8 cellular contexts compared by ENCODE assay signal in genomic region chr11:64318694-64319420, GRCh38. TPM values are rescaled to one million over a fixed set of nuclear protein-coding genes. Genes with fewer than 3 reads are reported as not detected.
DNase-seq lines count a peak whose midpoint lies in the region; ATAC-seq, FAIRE-seq and TF ChIP-seq lines count a peak whose summit lies in the region.

No MANE protein-coding gene starts in this region.

- peak overlapping the region; percentile 89 to 90 for H4K8ac ChIP-seq in IMR-90 (ENCODE audit: low read depth in 2 of 2, low read length in 2 of 2)

- H3K9me1 ChIP-seq in IMR-90 (ENCODE audit: insufficient read depth, low read length) = peaks cover 14% of the 10 kb centered on the region

- H3K4me3 ChIP-seq in ACC112 (ENCODE audit: low read depth, low read length) = peak overlapping the region; percentile 93
- peak overlapping the region; percentile 67 for H3K4me3 ChIP-seq in IMR-90 (ENCODE audit: insufficient read depth, low read depth, low read length)
- H3K4me3 ChIP-seq in muscle layer of colon (ENCODE audit: low read depth in 1 of 2, low read length in 2 of 2) = peak overlapping the region; percentile 92 to 98

- intact Hi-C loops in IMR-90 (cut with micrococcal nuclease) = loop anchor here (1.0 kb wide), 1 partner anchor 36 kb away; no protein-coding TSS in a partner anchor

- no peak for TF ChIP-seq CTCF in IMR-90 (conservative IDR thresholded peaks at IDR 0.05; ENCODE audit: low read depth, low read length)

- peaks cover 45% of the 10 kb centered on the region for H3K4me1 Mint-ChIP-seq in central memory CD8-positive, alpha-beta T cell

- peak overlapping the region; percentile 98 for H3K4ac ChIP-seq in IMR-90 (ENCODE audit: low read depth, low read length)

- POLR2A ChIA-PET in IMR-90 (lab: Charles Lee; ENCODE audit: unreplicated experiment) = interaction anchor here (0.6 kb wide), 1 partner anchor 37 kb away, joined by 4 read pairs; no protein-coding TSS in a partner anchor

- H2BK120ac ChIP-seq in IMR-90 (ENCODE audit: low read depth, low read length) = peak overlapping the region; percentile 49

- H4K20me1 ChIP-seq in IMR-90 (ENCODE audit: insufficient read depth, low read length) = no peaks in the 10 kb centered on the region; the same call in 1 of the 2 replicates

- peak overlapping the region; percentile 99 for H3K27ac Mint-ChIP-seq in central memory CD8-positive, alpha-beta T cell (ENCODE audit: low read depth)

- peak overlapping the region; percentile 42; the same call in 1 of the 2 replicates for H3K18ac ChIP-seq in IMR-90 (ENCODE audit: low read depth, low read length)

- no peak for FAIRE-seq in frontal cortex (lab: Jason Lieb, UNC)

- peak overlapping the region; percentile 69; the same call in 1 of the 2 replicates for H2BK20ac ChIP-seq in IMR-90 (ENCODE audit: low read depth, low read length)

- H3K27ac ChIP-seq in ACC112 (ENCODE audit: low read depth, low read length) (peak overlapping the region; percentile 95; the same call in 1 of the 2 replicates), IMR-90 (ENCODE audit: insufficient read depth, low read length) (peak overlapping the region; percentile 79), muscle layer of colon (ENCODE audit: low read depth, low read length) (peak overlapping the region; percentile 99)

- peak overlapping the region; percentile 92 for H3K23ac ChIP-seq in IMR-90 (ENCODE audit: low read depth, low read length)

- peak overlapping the region; percentile 75 for H3K4me2 ChIP-seq in IMR-90 (ENCODE audit: low read depth, low read length)

- peak overlapping the region; percentile 92 for H4K91ac ChIP-seq in IMR-90 (ENCODE audit: insufficient read depth, low read depth, low read length)

- peak overlapping the region; percentile 98 for H2AK9ac ChIP-seq in IMR-90 (replicated peaks; ENCODE audit: low read depth, low read length, poor library complexity)

- in situ Hi-C loops in IMR-90 (cut with MboI; ENCODE audit: low sequenced_read_pairs) = no loop called here

- H3K9me3 ChIP-seq in IMR-90 (ENCODE audit: control insufficient read depth, insufficient read depth, low read length) (no peaks in the 10 kb centered on the region), muscle layer of colon (ENCODE audit: low read length) (no peaks in the 10 kb centered on the region)

- no peaks in the 10 kb centered on the region for H3K36me3 ChIP-seq in ACC112 (ENCODE audit: insufficient read depth, low read length)
- peaks cover 34% of the 10 kb centered on the region for H3K36me3 ChIP-seq in IMR-90 (ENCODE audit: control insufficient read depth, insufficient read depth, low read length)
- H3K36me3 ChIP-seq in muscle layer of colon (ENCODE audit: insufficient read depth, low read length) = peaks cover 9% of the 10 kb centered on the region

- H3K4me3 Mint-ChIP-seq in central memory CD8-positive, alpha-beta T cell = peak overlapping the region; percentile 93

- peak overlapping the region; percentile 49 for H2BK5ac ChIP-seq in IMR-90 (ENCODE audit: low read depth, low read length, poor library complexity, severe bottlenecking)

- DNase-seq in IMR-90 = no peak
- no peak for DNase-seq in central memory CD8-positive, alpha-beta T cell (ENCODE audit: low spot score in 2 of 2)
- no peak for DNase-seq in Ammon's horn (ENCODE audit: low spot score)
- DNase-seq in D341Med (ENCODE audit: low spot score) = no peak
- no peak for DNase-seq in frontal cortex (ENCODE audit: low spot score in 2 of 2)

- H3K79me2 ChIP-seq in ACC112 (ENCODE audit: control insufficient read depth, insufficient read depth, low read length, unreplicated experiment) = peaks cover 18% of the 10 kb centered on the region

- peak overlapping the region; percentile 96 for H2AK5ac ChIP-seq in IMR-90 (ENCODE audit: low read depth, low read length)

- no peak overlapping the region for H2AFZ ChIP-seq in ACC112 (ENCODE audit: low read length, unreplicated experiment)
- peak overlapping the region; percentile 85 for H2AFZ ChIP-seq in IMR-90 (replicated peaks; ENCODE audit: low read length, poor library complexity)

- 29% methylated on average over 7 of the region's 18 CpGs; no CpG with 5 or more reads in 1 of the 2 experiments for WGBS in IMR-90 (ENCODE audit: extremely low coverage in 2 of 2, insufficient read length in 1 of 2), 2 experiments

- no peak for ATAC-seq in IMR-90 (ENCODE audit: low read depth)
- no peak for ATAC-seq in central memory CD8-positive, alpha-beta T cell (replicated peaks; ENCODE audit: extremely low read depth, poor library complexity, severe bottlenecking)
- no peak for ATAC-seq in GM21576 (IDR thresholded peaks at IDR 0.05; ENCODE audit: unreplicated experiment)

- H3K4me1 ChIP-seq in ACC112 (ENCODE audit: control insufficient read depth, insufficient read depth, low read length, unreplicated experiment) = peaks cover 11% of the 10 kb centered on the region
- peaks cover 6% of the 10 kb centered on the region for H3K4me1 ChIP-seq in IMR-90 (ENCODE audit: control insufficient read depth, insufficient read depth, low read length)
- peaks cover 17% of the 10 kb centered on the region for H3K4me1 ChIP-seq in muscle layer of colon (ENCODE audit: insufficient read depth, low read length)

- H3K79me1 ChIP-seq in IMR-90 (ENCODE audit: low read depth in 1 of 2, low read length in 2 of 2) = peaks cover 7 to 31% of the 10 kb centered on the region in 2 experiments

- H3K36me3 Mint-ChIP-seq in central memory CD8-positive, alpha-beta T cell (ENCODE audit: insufficient read depth) = peaks cover 32% of the 10 kb centered on the region

- peak overlapping the region; percentile 76; the same call in 1 of the 3 replicates for H2BK15ac ChIP-seq in IMR-90 (ENCODE audit: low read depth, low read length)

- H3K56ac ChIP-seq in IMR-90 (ENCODE audit: extremely low read depth, insufficient read depth, low read length) = 0 out of 2 replicates have a peak overlapping the region, but pooled peaks have one; percentile 44

- no peaks in the 10 kb centered on the region for H3K9me3 Mint-ChIP-seq in central memory CD8-positive, alpha-beta T cell

- no TSS peak for BruUV-seq in IMR-90 (replicated peaks; lab: Mats Ljungman, UMichigan)

- peak overlapping the region; percentile 94 for H3K14ac ChIP-seq in IMR-90 (replicated peaks; ENCODE audit: low read depth, low read length)

- H3K9ac ChIP-seq in IMR-90 (ENCODE audit: low read depth, low read length) (peak overlapping the region; percentile 91), muscle layer of colon (ENCODE audit: low read length) (peak overlapping the region; percentile 93)

- peak overlapping the region; percentile 69 for H4K5ac ChIP-seq in IMR-90 (ENCODE audit: low read depth, low read length)

- dilution Hi-C loops in IMR-90 (cut with HindIII; ENCODE audit: low sequenced_read_pairs, unreplicated experiment) = no loop called here

- no peaks in the 10 kb centered on the region for H3K27me3 Mint-ChIP-seq in central memory CD8-positive, alpha-beta T cell

- no peak for TF ChIP-seq POLR2A in IMR-90 (IDR thresholded peaks at IDR 0.05; ENCODE audit: low read depth, low read length)

- H3K27me3 ChIP-seq in ACC112 (ENCODE audit: insufficient read depth, low read length) (no peaks in the 10 kb centered on the region), IMR-90 (ENCODE audit: control insufficient read depth, insufficient read depth, low read length) (no peaks in the 10 kb centered on the region), muscle layer of colon (ENCODE audit: control insufficient read depth in 1 of 2, insufficient read depth in 2 of 2, low read length in 2 of 2) (no peaks in the 10 kb centered on the region)

- CTCF ChIA-PET in IMR-90 (lab: Yijun Ruan, JAX) = interaction anchor here (1.4 to 2.3 kb wide), 3 partner anchors 24 to 48 kb away, joined by 4 to 27 read pairs (median 6); no protein-coding TSS in a partner anchor

- no peak for TF ChIP-seq RAD21 in IMR-90 (IDR thresholded peaks at IDR 0.05; ENCODE audit: low read length)

TF ChIP-seq in IMR-90, 13 proteins besides CTCF, POLR2A, EP300 and RAD21 (continues in another document):
- no peak for TF ChIP-seq MXI1 (IDR thresholded peaks at IDR 0.05; ENCODE audit: borderline replicate concordance, low read depth, low read length)
- TF ChIP-seq RFX5 (IDR thresholded peaks at IDR 0.05; ENCODE audit: low read depth, low read length) = no peak
- TF ChIP-seq CHD1 (IDR thresholded peaks at IDR 0.05; ENCODE audit: low read depth, low read length) = no peak
- TF ChIP-seq, protein P1, sequence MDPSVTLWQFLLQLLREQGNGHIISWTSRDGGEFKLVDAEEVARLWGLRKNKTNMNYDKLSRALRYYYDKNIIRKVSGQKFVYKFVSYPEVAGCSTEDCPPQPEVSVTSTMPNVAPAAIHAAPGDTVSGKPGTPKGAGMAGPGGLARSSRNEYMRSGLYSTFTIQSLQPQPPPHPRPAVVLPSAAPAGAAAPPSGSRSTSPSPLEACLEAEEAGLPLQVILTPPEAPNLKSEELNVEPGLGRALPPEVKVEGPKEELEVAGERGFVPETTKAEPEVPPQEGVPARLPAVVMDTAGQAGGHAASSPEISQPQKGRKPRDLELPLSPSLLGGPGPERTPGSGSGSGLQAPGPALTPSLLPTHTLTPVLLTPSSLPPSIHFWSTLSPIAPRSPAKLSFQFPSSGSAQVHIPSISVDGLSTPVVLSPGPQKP (IDR thresholded peaks at IDR 0.05; ENCODE audit: borderline replicate concordance, low read depth, low read length) = no peak
- no peak for TF ChIP-seq FOS (IDR thresholded peaks at IDR 0.05; ENCODE audit: low read depth, low read length)

RNA-seq across cellular contexts. Expression of gene PRDX5, which starts 0.9 kb away (rescaled TPM):
- total RNA-seq in IMR-90 (2012; rRNA removed) (120 and 160 TPM in 2 replicates), frontal cortex (129 TPM)
- 292 and 332 TPM in 2 replicates for polyA plus RNA-seq in IMR-90 (2012; rRNA removed)
- 766 and 775 TPM in 2 replicates for polyA plus RNA-seq in IMR-90 (2012; cell fraction: cytosol; rRNA removed)
- 159 and 265 TPM in 2 replicates for polyA plus RNA-seq in IMR-90 (2012; cell fraction: nucleus; rRNA removed; ENCODE audit: low replicate concordance)

RNA-seq across cellular contexts. Expression of gene TRMT112, which starts 1.5 kb away (rescaled TPM):
- total RNA-seq in IMR-90 (2012; rRNA removed) (202 and 206 TPM in 2 replicates), frontal cortex (103 TPM)
- polyA plus RNA-seq in IMR-90 (2012; rRNA removed) = 173 and 206 TPM in 2 replicates
- 669 and 1,019 TPM in 2 replicates for polyA plus RNA-seq in IMR-90 (2012; cell fraction: cytosol; rRNA removed)
- polyA plus RNA-seq in IMR-90 (2012; cell fraction: nucleus; rRNA removed; ENCODE audit: low replicate concordance) = 158 and 162 TPM in 2 replicates

RNA-seq across cellular contexts. Expression of gene ESRRA, which starts 13.5 kb away (rescaled TPM):
- total RNA-seq in IMR-90 (2012; rRNA removed) (10.2 and 10.3 TPM in 2 replicates), frontal cortex (12.6 TPM)
- 15.0 and 15.8 TPM in 2 replicates for polyA plus RNA-seq in IMR-90 (2012; rRNA removed)
- 18.8 and 20.4 TPM in 2 replicates for polyA plus RNA-seq in IMR-90 (2012; cell fraction: cytosol; rRNA removed)
- polyA plus RNA-seq in IMR-90 (2012; cell fraction: nucleus; rRNA removed; ENCODE audit: low replicate concordance) = 16.3 and 44.0 TPM in 2 replicates

RNA-seq across cellular contexts. Expression of gene CATSPERZ, which starts 18.7 kb away (rescaled TPM):
- not detected in 2 replicates for total RNA-seq in IMR-90 (2012; rRNA removed)
- not detected in 2 replicates for polyA plus RNA-seq in IMR-90 (2012; rRNA removed)
- polyA plus RNA-seq in IMR-90 (2012; cell fraction: cytosol; rRNA removed) = 0.40 TPM in 1 of 2 replicates, not detected in the other
- 0.34 TPM in 1 of 2 replicates, not detected in the other for polyA plus RNA-seq in IMR-90 (2012; cell fraction: nucleus; rRNA removed; ENCODE audit: low replicate concordance)
- 0.82 TPM for total RNA-seq in frontal cortex

RNA-seq across cellular contexts. Expression of gene CCDC88B, which starts 21.1 kb away (rescaled TPM):
- total RNA-seq in IMR-90 (2012; rRNA removed) = 1.3 and 1.7 TPM in 2 replicates
- 2.5 and 3.1 TPM in 2 replicates for polyA plus RNA-seq in IMR-90 (2012; rRNA removed)
- 2.6 and 2.9 TPM in 2 replicates for polyA plus RNA-seq in IMR-90 (2012; cell fraction: cytosol; rRNA removed)
- 2.4 and 3.8 TPM in 2 replicates for polyA plus RNA-seq in IMR-90 (2012; cell fraction: nucleus; rRNA removed; ENCODE audit: low replicate concordance)
- 0.82 TPM for total RNA-seq in frontal cortex
